In the genomic region with DNA sequence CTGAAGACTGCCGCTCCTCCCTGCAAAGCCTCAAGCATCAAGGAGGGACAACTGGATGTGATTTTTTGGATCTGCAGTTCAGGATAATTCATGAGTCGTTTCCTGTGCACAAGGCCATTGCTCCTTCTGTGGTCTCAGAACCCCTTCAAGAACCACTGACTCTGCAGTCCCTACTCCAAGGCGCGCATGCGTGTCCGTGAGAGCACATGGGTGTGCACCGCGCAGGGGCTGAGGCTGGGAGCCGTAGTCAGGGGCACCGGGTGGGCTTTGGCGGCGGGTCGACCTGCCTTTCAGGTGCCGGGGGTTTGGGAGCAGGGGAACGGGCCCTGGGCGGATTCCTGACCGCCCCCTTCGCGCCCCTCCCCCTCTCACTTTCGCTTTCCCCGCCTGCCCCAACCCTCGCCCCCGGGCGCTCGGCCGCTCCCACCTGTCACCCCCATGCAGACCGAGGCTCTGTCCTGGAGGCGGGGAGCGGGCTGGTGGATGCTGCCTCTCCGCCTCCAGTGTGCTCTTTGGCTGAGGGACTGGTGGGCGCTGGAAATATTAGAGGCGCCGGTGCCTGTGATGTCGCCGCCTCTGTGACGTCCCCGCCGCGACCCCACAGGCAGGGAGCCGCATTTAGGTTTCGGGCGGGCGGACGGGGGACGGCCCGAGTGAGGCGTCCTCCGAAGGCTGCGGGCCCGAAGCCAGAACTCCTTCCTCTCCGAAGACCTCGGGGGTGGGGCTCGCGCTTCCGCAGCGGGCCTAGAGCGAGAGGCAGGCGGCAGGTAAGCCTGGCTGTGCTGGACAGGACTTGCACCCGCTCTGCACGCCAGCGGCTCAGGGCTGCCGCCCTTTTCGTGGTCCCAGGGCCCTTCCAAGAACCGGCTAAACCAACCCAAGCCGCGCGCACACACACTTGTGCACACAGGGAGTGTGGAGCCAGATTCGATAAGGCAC, we compare ENCODE assay signal across 8 cellular contexts. TPM values are rescaled to one million over a fixed set of nuclear protein-coding genes. Genes with fewer than 3 reads are reported as not detected.
DNase-seq lines count a peak whose midpoint lies in the region; FAIRE-seq and TF ChIP-seq lines count a peak whose summit lies in the region.

TSS of gene SPATA32 (minus strand) at position 518 of the 939 bp plus-strand sequence. CDS start at position 440, 78 bp downstream.

- peak within 1 kb of the TSS; percentile 64 to 77 for H3K4me3 Mint-ChIP-seq in H9

- H3K79me1 ChIP-seq in H9 (ENCODE audit: insufficient read depth, low read depth, low read length, poor library complexity, severe bottlenecking): no peaks in the 10 kb centered on the region

- H2AK5ac ChIP-seq in H9 (ENCODE audit: insufficient read length, low read length): no peak within 1 kb of the TSS

- no peak within 1 kb of the TSS for H2BK12ac ChIP-seq in H9 (ENCODE audit: insufficient read length, low read depth, low read length)

- no peaks in the 10 kb centered on the region for H4K20me1 ChIP-seq in H9 (ENCODE audit: control insufficient read depth, insufficient read depth, insufficient read length)

- H3K9me3 ChIP-seq in H9 (ENCODE audit: control insufficient read depth, low read depth, low read length) (no peaks in the 10 kb centered on the region), ectodermal cell (ENCODE audit: control insufficient read depth, low read length) (no peaks in the 10 kb centered on the region), mesodermal cell (ENCODE audit: control insufficient read depth, low read length) (no peaks in the 10 kb centered on the region)

- H2AFZ ChIP-seq in H9 (ENCODE audit: low read length): no peak within 1 kb of the TSS

- H3K4me1 ChIP-seq in H9 (ENCODE audit: insufficient read depth, low read length) (no peaks in the 10 kb centered on the region; the same call in 1 of the 2 replicates), ectodermal cell (ENCODE audit: control insufficient read depth, insufficient read depth, low read length) (peaks cover 7% of the 10 kb centered on the region), mesodermal cell (ENCODE audit: control insufficient read depth, insufficient read depth, low read length, poor library complexity, severe bottlenecking) (peaks cover 9% of the 10 kb centered on the region)

- H3K4me1 Mint-ChIP-seq in H9: peaks cover 22 to 24% of the 10 kb centered on the region in 2 experiments

- no CpG with 5 or more reads among the region's 68 CpGs for WGBS in H9 (ENCODE audit: extremely low coverage, insufficient read length, low lambda C conversion rate)
- WGBS in ectodermal cell, 2 experiments: 9 to 11% methylated on average over 66 to 68 of the region's 68 CpGs
- whole genome bisulfite sequencing in mesodermal cell (ENCODE audit: insufficient coverage in 2 of 2), 2 experiments: 20 to 25% methylated on average over 36 to 50 of the region's 68 CpGs

- no peak within 1 kb of the TSS for H3K4ac ChIP-seq in H9 (ENCODE audit: low read depth, low read length)

- no peaks in the 10 kb centered on the region for H3K27me3 ChIP-seq in H9 (ENCODE audit: insufficient read depth, low read length)
- H3K27me3 ChIP-seq in ectodermal cell (ENCODE audit: control insufficient read depth, insufficient read depth, low read length, poor library complexity, severe bottlenecking): peaks cover 10% of the 10 kb centered on the region

- no peak within 1 kb of the TSS for H2BK120ac ChIP-seq in H9 (ENCODE audit: low read depth, low read length, poor library complexity, severe bottlenecking)

- peaks cover under 1 to 13% (median 7%) of the 10 kb centered on the region in 3 experiments; a peak in 4 of 7 replicates for H3K36me3 Mint-ChIP-seq in H9 (ENCODE audit: insufficient read depth in 1 of 3, low read depth in 3 of 3)

- H2BK15ac ChIP-seq in H9 (ENCODE audit: low read depth, low read length): no peak within 1 kb of the TSS

- peak within 1 kb of the TSS; percentile 39 for H3K9ac ChIP-seq in H9 (ENCODE audit: extremely low read depth, insufficient read length, low read length)

- H4K8ac ChIP-seq in H9 (replicated peaks; ENCODE audit: insufficient read length, low read depth, low read length): no peak within 1 kb of the TSS

- DNase-seq in A172 (ENCODE audit: low spot score) (peak; percentile 34), H9 (peak; percentile 82), glomerular visceral epithelial cell (ENCODE audit: extremely low spot score) (no peak), urothelium cell line (ENCODE audit: low spot score) (no peak)
- peak; percentile 44 to 52 for DNase-seq in activated CD4-positive, alpha-beta T cell treated with anti-CD3 and anti-CD28 coated beads, Interleukin-2, amount 50 U/mL, for 4 hours
- DNase-seq in stimulated activated CD8-positive, alpha-beta memory T cell treated with anti-CD3 and anti-CD28 coated beads, Interleukin-15, amount 100 ng/mL, for 48 hours (ENCODE audit: low read depth in 2 of 2): peak; percentile 64 to 73

- H3K14ac ChIP-seq in H9 (ENCODE audit: insufficient read depth, low read length): peak within 1 kb of the TSS; percentile 74

- no peak for FAIRE-seq in urothelium cell line (lab: Jason Lieb, UNC)

- no peak within 1 kb of the TSS for H4K5ac ChIP-seq in H9 (ENCODE audit: insufficient read length, low read depth, low read length)

- H3K27me3 Mint-ChIP-seq in H9 (ENCODE audit: low read depth): peaks cover 21% of the 10 kb centered on the region

- no peak within 1 kb of the TSS for H4K91ac ChIP-seq in H9 (ENCODE audit: insufficient read length, low read depth, low read length)

- H3K27ac Mint-ChIP-seq in H9: peak within 1 kb of the TSS in 1 of 3 experiments; percentile 47; a peak in 1 of 7 replicates

- H3K27ac ChIP-seq in H9 (ENCODE audit: insufficient read length, low read depth, low read length): no peak within 1 kb of the TSS
- H3K27ac ChIP-seq in ectodermal cell (ENCODE audit: insufficient read depth, low read depth, low read length, poor library complexity, severe bottlenecking): no peak within 1 kb of the TSS
- no peak within 1 kb of the TSS for H3K27ac ChIP-seq in mesodermal cell (ENCODE audit: low read depth, low read length, severe bottlenecking)

- H3K4me2 ChIP-seq in H9 (ENCODE audit: insufficient read depth, insufficient read length, low read length): peak within 1 kb of the TSS; percentile 45

- H3K23me2 ChIP-seq in H9 (ENCODE audit: insufficient read length, low read depth, low read length, poor library complexity, severe bottlenecking): peaks cover 9% of the 10 kb centered on the region

- no peak within 1 kb of the TSS for H2BK5ac ChIP-seq in H9 (ENCODE audit: insufficient read length, low read length)

- no peak within 1 kb of the TSS for H2BK20ac ChIP-seq in H9 (ENCODE audit: low read depth, low read length, poor library complexity, severe bottlenecking)

- H3K9me3 Mint-ChIP-seq in H9: no peaks in the 10 kb centered on the region

- no peak within 1 kb of the TSS for H3K56ac ChIP-seq in H9 (ENCODE audit: insufficient read length, low read depth, low read length)

- peak within 1 kb of the TSS; percentile 50 for H3K4me3 ChIP-seq in ectodermal cell (ENCODE audit: insufficient read depth, low read depth, low read length)
- H3K4me3 ChIP-seq in mesodermal cell (ENCODE audit: extremely low read depth, insufficient read depth, low read length, poor library complexity, severe bottlenecking): peak within 1 kb of the TSS; percentile 34

- H3K79me2 ChIP-seq in H9 (ENCODE audit: insufficient read depth, low read length): no peaks in the 10 kb centered on the region

- TF ChIP-seq CTCF in H9 (conservative IDR thresholded peaks at IDR 0.05): no peak

- no peak within 1 kb of the TSS for H3T11ph ChIP-seq in H9 (ENCODE audit: low read length)

- peak within 1 kb of the TSS; percentile 66 for H3K18ac ChIP-seq in H9 (ENCODE audit: insufficient read length, low read depth, low read length)

- H3K36me3 ChIP-seq in ectodermal cell (ENCODE audit: control insufficient read depth, insufficient read depth, low read length) (no peaks in the 10 kb centered on the region), mesodermal cell (ENCODE audit: control insufficient read depth, insufficient read depth, low read length) (peaks cover 33% of the 10 kb centered on the region)

- no peak within 1 kb of the TSS for H3K23ac ChIP-seq in H9 (ENCODE audit: insufficient read length, low read depth, low read length)

RNA-seq across cellular contexts. Expression of gene SPATA32, which starts in this region (rescaled TPM):
- total RNA-seq in A172 (2014; rRNA removed; shearing (Covaris generic)): not detected in 2 replicates
- 0.42 and 0.81 TPM in 2 replicates for total RNA-seq in H9 (2021)
- not detected for polyA plus RNA-seq in ectodermal cell (2013, experiment 1 of 4)
- not detected for polyA plus RNA-seq in ectodermal cell (2013, experiment 2 of 4)
- polyA plus RNA-seq in ectodermal cell (2013, experiment 3 of 4): not detected
- polyA plus RNA-seq in ectodermal cell (2013, experiment 4 of 4): not detected
- not detected for polyA plus RNA-seq in mesodermal cell (2013, experiment 1 of 2)
- polyA plus RNA-seq in mesodermal cell (2013, experiment 2 of 2): not detected

Comparison
In these comparisons a context has a peak if more than half of its experiments do, and no peak if none do; other contexts are left out.
1. Peak in DNase-seq in A172; RNA of the gene not detected or under 1 TPM.
2. Peak in DNase-seq, H3K9ac ChIP-seq and H3K4me2 ChIP-seq in H9; RNA of the gene not detected or under 1 TPM.
3. DNase-seq: peak in activated CD4-positive, alpha-beta T cell treated with anti-CD3 and anti-CD28 coated beads, Interleukin-2, amount 50 U/mL, for 4 hours (2 of 2) and stimulated activated CD8-positive, alpha-beta memory T cell treated with anti-CD3 and anti-CD28 coated beads, Interleukin-15, amount 100 ng/mL, for 48 hours (2 of 2); none in glomerular visceral epithelial cell (single experiment) and urothelium cell line (single experiment).